2 cellular contexts compared by ENCODE assay signal in genomic region chr10:96450514-96451207, GRCh38.
TF ChIP-seq lines count a peak whose summit lies in the region.

No MANE protein-coding gene starts in this region.

TF ChIP-seq in GM23338, 12 proteins besides CTCF, POLR2A, EP300 and RAD21:
- TF ChIP-seq CREB1 (CRISPR knock-in tag; IDR thresholded peaks at IDR 0.05; ENCODE audit: low read depth) (0 out of 2 replicates have a peak, but pooled peaks have one; percentile 41), ZNF462 (CRISPR knock-in tag; IDR thresholded peaks at IDR 0.05) (no peak), EZH2 (IDR thresholded peaks at IDR 0.05; ENCODE audit: low read depth, unreplicated experiment) (no peak), NANOG (IDR thresholded peaks at IDR 0.05; ENCODE audit: borderline replicate concordance) (peak; percentile 59; the same call in 1 of the 2 replicates), POLR2AphosphoS5 (IDR thresholded peaks at IDR 0.05; ENCODE audit: low read depth) (peak; percentile 25; the same call in 1 of the 2 replicates), ETS1 (IDR thresholded peaks at IDR 0.05) (0 out of 2 replicates have a peak, but pooled peaks have one; percentile 26), ZNF114 (CRISPR knock-in tag; IDR thresholded peaks at IDR 0.05) (no peak)

TF ChIP-seq in H1, 55 proteins besides CTCF, POLR2A, EP300 and RAD21:
- TF ChIP-seq SIN3A (conservative IDR thresholded peaks at IDR 0.05 in 1 of 2, IDR thresholded peaks at IDR 0.05 in 1 of 2; ENCODE audit: low read depth in 1 of 2, low read length in 2 of 2) (peak; percentile 23 to 55; a peak in 1 of 4 replicates), NANOG (IDR thresholded peaks at IDR 0.05; ENCODE audit: insufficient read depth, low read depth, low read length, poor library complexity, severe bottlenecking) (peak; percentile 13), CEBPB (IDR thresholded peaks at IDR 0.05; ENCODE audit: low read depth, low read length) (no peak), JUND (IDR thresholded peaks at IDR 0.05; ENCODE audit: low read length) (peak; percentile 33; the same call in 1 of the 2 replicates), MAX (IDR thresholded peaks at IDR 0.05) (no peak), TCF12 (IDR thresholded peaks at IDR 0.05; ENCODE audit: low read depth, low read length) (peak; percentile 79), GTF2F1 (IDR thresholded peaks at IDR 0.05; ENCODE audit: borderline replicate concordance, low read depth, low read length) (no peak), CHD7 (IDR thresholded peaks at IDR 0.05; ENCODE audit: insufficient replicate concordance, low read length) (peak; percentile 91), GABPA (IDR thresholded peaks at IDR 0.05; ENCODE audit: borderline replicate concordance, insufficient read depth, low read length) (no peak), TBP (IDR thresholded peaks at IDR 0.05; ENCODE audit: low read depth, low read length) (0 out of 2 replicates have a peak, but pooled peaks have one; percentile 36), SP1 (IDR thresholded peaks at IDR 0.05; ENCODE audit: low read depth, low read length) (peak; percentile 59)
